1 cellular context compared by ENCODE assay signal in genomic region chr16:84973776-84974523, GRCh38.
TF ChIP-seq lines count a peak whose summit lies in the region.

No MANE protein-coding gene starts in this region.

TF ChIP-seq in K562, 482 proteins besides CTCF, POLR2A, EP300 and RAD21:
- TF ChIP-seq HOXB6 (CRISPR knock-in tag; IDR thresholded peaks at IDR 0.05; ENCODE audit: borderline replicate concordance) (no peak), POLR2G (IDR thresholded peaks at IDR 0.05; ENCODE audit: low read depth, low read length) (peak; percentile 57; the same call in 1 of the 2 replicates), ZNF239 (CRISPR knock-in tag; IDR thresholded peaks at IDR 0.05) (no peak), RBM22 (IDR thresholded peaks at IDR 0.05; ENCODE audit: low read depth, low read length, poor library complexity, severe bottlenecking) (peak; percentile 19), ZNF175 (CRISPR knock-in tag; IDR thresholded peaks at IDR 0.05; ENCODE audit: low read depth) (no peak), CEBPG (CRISPR knock-in tag; IDR thresholded peaks at IDR 0.05) (no peak), CEBPG (tag; conservative IDR thresholded peaks at IDR 0.05 in 1 of 2, IDR thresholded peaks at IDR 0.05 in 1 of 2) (no peak), CBFA2T2 (conservative IDR thresholded peaks at IDR 0.05) (no peak), ZNF77 (CRISPR knock-in tag; IDR thresholded peaks at IDR 0.05) (no peak), E2F5 (CRISPR knock-in tag; IDR thresholded peaks at IDR 0.05) (no peak), POLR2AphosphoS5 (IDR thresholded peaks at IDR 0.05; ENCODE audit: control insufficient read depth, insufficient read depth, low read depth, low read length) (0 out of 2 replicates have a peak, but pooled peaks have one; percentile 7)
- TF ChIP-seq, protein P1, sequence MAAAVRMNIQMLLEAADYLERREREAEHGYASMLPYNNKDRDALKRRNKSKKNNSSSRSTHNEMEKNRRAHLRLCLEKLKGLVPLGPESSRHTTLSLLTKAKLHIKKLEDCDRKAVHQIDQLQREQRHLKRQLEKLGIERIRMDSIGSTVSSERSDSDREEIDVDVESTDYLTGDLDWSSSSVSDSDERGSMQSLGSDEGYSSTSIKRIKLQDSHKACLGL (CRISPR knock-in tag; IDR thresholded peaks at IDR 0.05; ENCODE audit: borderline replicate concordance, poor library complexity, severe bottlenecking) = no peak
- TF ChIP-seq, protein P2, sequence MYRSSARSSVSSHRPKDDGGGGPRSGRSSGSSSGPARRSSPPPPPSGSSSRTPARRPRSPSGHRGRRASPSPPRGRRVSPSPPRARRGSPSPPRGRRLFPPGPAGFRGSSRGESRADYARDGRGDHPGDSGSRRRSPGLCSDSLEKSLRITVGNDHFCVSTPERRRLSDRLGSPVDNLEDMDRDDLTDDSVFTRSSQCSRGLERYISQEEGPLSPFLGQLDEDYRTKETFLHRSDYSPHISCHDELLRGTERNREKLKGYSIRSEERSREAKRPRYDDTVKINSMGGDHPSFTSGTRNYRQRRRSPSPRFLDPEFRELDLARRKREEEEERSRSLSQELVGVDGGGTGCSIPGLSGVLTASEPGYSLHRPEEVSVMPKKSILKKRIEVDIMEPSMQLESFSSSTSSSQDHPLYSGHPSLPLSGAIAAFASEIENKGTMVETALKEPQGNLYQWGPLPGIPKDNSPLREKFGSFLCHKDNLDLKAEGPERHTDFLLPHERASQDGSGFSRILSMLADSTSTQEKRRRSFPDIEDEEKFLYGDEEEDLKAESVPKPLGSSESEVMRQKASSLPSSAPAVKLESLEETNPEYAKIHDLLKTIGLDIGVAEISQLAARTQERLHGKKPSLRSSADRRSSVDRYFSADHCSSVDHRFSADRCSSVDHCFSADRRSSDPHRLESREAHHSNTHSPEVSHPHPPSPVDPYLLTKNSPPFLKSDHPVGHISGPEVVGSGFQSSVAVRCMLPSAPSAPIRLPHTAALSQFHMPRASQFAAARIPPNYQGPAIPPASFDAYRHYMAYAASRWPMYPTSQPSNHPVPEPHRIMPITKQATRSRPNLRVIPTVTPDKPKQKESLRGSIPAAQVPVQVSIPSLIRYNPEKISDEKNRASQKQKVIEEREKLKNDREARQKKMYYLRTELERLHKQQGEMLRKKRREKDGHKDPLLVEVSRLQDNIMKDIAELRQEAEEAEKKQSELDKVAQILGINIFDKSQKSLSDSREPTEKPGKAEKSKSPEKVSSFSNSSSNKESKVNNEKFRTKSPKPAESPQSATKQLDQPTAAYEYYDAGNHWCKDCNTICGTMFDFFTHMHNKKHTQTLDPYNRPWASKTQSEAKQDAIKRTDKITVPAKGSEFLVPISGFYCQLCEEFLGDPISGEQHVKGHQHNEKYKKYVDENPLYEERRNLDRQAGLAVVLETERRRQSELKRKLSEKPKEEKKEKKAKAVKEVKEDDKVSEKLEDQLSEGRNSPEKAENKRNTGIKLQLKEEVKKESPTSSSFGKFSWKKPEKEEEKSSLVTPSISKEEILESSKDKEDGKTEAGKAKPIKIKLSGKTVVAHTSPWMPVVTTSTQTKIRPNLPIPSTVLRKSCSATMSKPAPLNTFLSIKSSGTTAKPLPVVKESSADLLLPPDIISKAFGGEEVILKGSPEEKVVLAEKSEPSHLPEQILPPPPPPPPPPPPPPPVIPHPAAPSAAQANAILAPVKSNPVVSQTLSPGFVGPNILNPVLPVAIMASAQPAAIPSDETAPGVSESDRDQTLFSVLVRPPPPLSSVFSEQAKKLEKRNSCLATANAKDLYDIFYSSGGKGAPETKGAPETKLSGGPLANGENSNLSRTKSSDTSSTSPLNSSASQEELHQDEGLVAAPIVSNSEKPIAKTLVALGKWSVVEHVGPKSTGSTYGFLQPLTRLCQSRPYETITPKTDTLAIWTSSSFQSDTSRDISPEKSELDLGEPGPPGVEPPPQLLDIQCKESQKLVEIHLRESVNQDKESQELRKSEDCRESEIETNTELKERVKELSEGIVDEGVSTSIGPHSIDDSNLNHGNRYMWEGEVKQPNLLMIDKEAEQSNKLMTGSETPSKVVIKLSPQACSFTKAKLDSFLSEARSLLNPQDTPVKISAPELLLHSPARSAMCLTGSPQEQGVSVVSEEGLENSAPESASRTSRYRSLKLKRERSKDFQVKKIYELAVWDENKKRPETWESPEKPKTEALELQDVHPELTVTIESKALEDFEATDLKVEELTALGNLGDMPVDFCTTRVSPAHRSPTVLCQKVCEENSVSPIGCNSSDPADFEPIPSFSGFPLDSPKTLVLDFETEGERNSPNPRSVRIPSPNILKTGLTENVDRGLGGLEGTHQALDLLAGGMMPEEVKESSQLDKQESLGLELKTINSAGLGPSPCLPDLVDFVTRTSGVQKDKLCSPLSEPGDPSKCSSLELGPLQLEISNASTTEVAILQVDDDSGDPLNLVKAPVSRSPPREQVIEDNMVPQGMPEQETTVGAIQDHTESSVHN (IDR thresholded peaks at IDR 0.05; ENCODE audit: borderline replicate concordance in 1 of 2, low read depth in 1 of 2) = no peak
